In genomic region chr21:18000961-18001522, GRCh38 we compare ENCODE assay signal across 13 cellular contexts.
"Had no signal": no experiment of that assay in that cellular context is flagged by ENCODE, and none has a peak within 500 bp of the region (broad histone marks: within the 10 kb centered on the region; RNA-seq: fewer than 3 reads in every experiment).

No MANE protein-coding gene starts in this region.

- H3K36me3 ChIP-seq: esophagus muscularis mucosa, thyroid gland had no signal

- H3K9me3 Mint-ChIP-seq: activated CD4-positive, alpha-beta T cell treated with anti-CD3 and anti-CD28 coated beads, Interleukin-2, amount 10 ng/mL, durations not matched to agents 7 days and 5 days; activated naive CD4-positive, alpha-beta T cell treated with anti-CD3 and anti-CD28 coated beads for 36 hours had no signal

- H3K27ac ChIP-seq: esophagus muscularis mucosa, psoas muscle, thyroid gland had no signal

- DNase-seq: activated B cell treated with CpG ODN at 0.5 μM for 24 hours; activated CD4-positive, alpha-beta T cell treated with anti-CD3 and anti-CD28 coated beads, Interleukin-2, amount 10 ng/mL, durations not matched to agents 7 days and 5 days; activated CD8-positive, alpha-beta memory T cell treated with anti-CD3 and anti-CD28 coated beads for 24 hours; activated naive CD4-positive, alpha-beta T cell treated with anti-CD3 and anti-CD28 coated beads for 36 hours; left colon; mucosa of descending colon; nephron progenitor cell; psoas muscle; stimulated activated CD4-positive, alpha-beta T cell treated with anti-CD3 and anti-CD28 coated beads, Interleukin-4, amount 100 ng/mL, for 4 hours; stimulated activated naive CD8-positive, alpha-beta T cell treated with anti-CD3 and anti-CD28 coated beads, Interleukin-15, amount 100 ng/mL, for 72 hours; T-helper 9 cell; thyroid gland had no signal

- H3K27me3 ChIP-seq: esophagus muscularis mucosa, thyroid gland had no signal

- H3K27me3 Mint-ChIP-seq: activated B cell treated with CpG ODN at 0.5 μM for 24 hours; activated CD4-positive, alpha-beta T cell treated with anti-CD3 and anti-CD28 coated beads, Interleukin-2, amount 10 ng/mL, durations not matched to agents 7 days and 5 days; stimulated activated naive CD8-positive, alpha-beta T cell treated with anti-CD3 and anti-CD28 coated beads, Interleukin-15, amount 100 ng/mL, for 72 hours had no signal

- H3K4me1 Mint-ChIP-seq: activated CD4-positive, alpha-beta T cell treated with anti-CD3 and anti-CD28 coated beads, Interleukin-2, amount 10 ng/mL, durations not matched to agents 7 days and 5 days; stimulated activated naive CD8-positive, alpha-beta T cell treated with anti-CD3 and anti-CD28 coated beads, Interleukin-15, amount 100 ng/mL, for 72 hours had no signal

- H3K27ac Mint-ChIP-seq: activated B cell treated with CpG ODN at 0.5 μM for 24 hours; activated CD4-positive, alpha-beta T cell treated with anti-CD3 and anti-CD28 coated beads, Interleukin-2, amount 10 ng/mL, durations not matched to agents 7 days and 5 days; activated naive CD4-positive, alpha-beta T cell treated with anti-CD3 and anti-CD28 coated beads for 36 hours; nephron progenitor cell; stimulated activated naive CD8-positive, alpha-beta T cell treated with anti-CD3 and anti-CD28 coated beads, Interleukin-15, amount 100 ng/mL, for 72 hours had no signal

- H3K4me3 Mint-ChIP-seq: activated B cell treated with CpG ODN at 0.5 μM for 24 hours; activated CD4-positive, alpha-beta T cell treated with anti-CD3 and anti-CD28 coated beads, Interleukin-2, amount 10 ng/mL, durations not matched to agents 7 days and 5 days; activated naive CD4-positive, alpha-beta T cell treated with anti-CD3 and anti-CD28 coated beads for 36 hours; nephron progenitor cell; stimulated activated naive CD8-positive, alpha-beta T cell treated with anti-CD3 and anti-CD28 coated beads, Interleukin-15, amount 100 ng/mL, for 72 hours had no signal

- H3K4me3 ChIP-seq: esophagus muscularis mucosa, mucosa of descending colon, psoas muscle, thyroid gland had no signal

- H3K9me3 ChIP-seq: esophagus muscularis mucosa, psoas muscle, thyroid gland had no signal

- H3K4me1 ChIP-seq: esophagus muscularis mucosa, psoas muscle, thyroid gland had no signal
